In genomic region chr20:43971233-43971632, GRCh38 we compare ENCODE assay signal across 19 cellular contexts. TPM values are rescaled to one million over a fixed set of nuclear protein-coding genes. Genes with fewer than 3 reads are reported as not detected.
DNase-seq lines count a peak whose midpoint lies in the region; FAIRE-seq and TF ChIP-seq lines count a peak whose summit lies in the region.
"Had no signal": no experiment of that assay in that cellular context is flagged by ENCODE, and none has a peak within 500 bp of the region (broad histone marks: within the 10 kb centered on the region; RNA-seq: fewer than 3 reads in every experiment).

No MANE protein-coding gene starts in this region.

- H4K20me1 ChIP-seq in Karpas-422 (ENCODE audit: insufficient read depth, low read depth, low read length): no peaks in the 10 kb centered on the region
- H4K20me1 ChIP-seq in astrocyte (ENCODE audit: insufficient read depth, low read length): no peaks in the 10 kb centered on the region

- H3K27ac ChIP-seq in Karpas-422 (ENCODE audit: low read length) (peak overlapping the region; percentile 99), astrocyte (ENCODE audit: low read depth, low read length) (no peak overlapping the region)
- H3K27ac ChIP-seq: 22Rv1, C4-2B, GM23248 had no signal

- H3K36me3 Mint-ChIP-seq in astrocyte (ENCODE audit: low read depth, unreplicated experiment): no peaks in the 10 kb centered on the region
- no peaks in the 10 kb centered on the region for H3K36me3 Mint-ChIP-seq in activated T-cell treated with anti-CD3 and anti-CD28 coated beads, Interleukin-2, amount 50 U/mL, for 24 hours (ENCODE audit: low read depth)

- H2AFZ ChIP-seq in Karpas-422 (ENCODE audit: low read length): no peak overlapping the region
- H2AFZ ChIP-seq in astrocyte (ENCODE audit: low read depth, low read length): no peak overlapping the region
- H2AFZ ChIP-seq: GM23248 had no signal

- H3K4me3 ChIP-seq in Karpas-422 (ENCODE audit: low read length): no peak overlapping the region
- no peak overlapping the region for H3K4me3 ChIP-seq in astrocyte (ENCODE audit: insufficient read depth, low read depth, low read length)
- H3K4me3 ChIP-seq: A549, GM23248, HAP-1 had no signal

- H3K4me3 Mint-ChIP-seq in astrocyte (ENCODE audit: unreplicated experiment): no peak overlapping the region
- H3K4me3 Mint-ChIP-seq in activated T-cell treated with anti-CD3 and anti-CD28 coated beads, Interleukin-2, amount 50 U/mL, for 24 hours: no peak overlapping the region
- H3K4me3 Mint-ChIP-seq: CD4-positive, alpha-beta T cell had no signal

- H3K4me1 ChIP-seq in Karpas-422 (ENCODE audit: low read length) (peaks cover 99% of the 10 kb centered on the region), astrocyte (ENCODE audit: insufficient read depth, low read length) (peaks cover 8% of the 10 kb centered on the region)
- H3K4me1 ChIP-seq: Caco-2 had no signal

- H3K9ac ChIP-seq in Karpas-422 (ENCODE audit: low read length): no peak overlapping the region
- no peak overlapping the region for H3K9ac ChIP-seq in astrocyte (ENCODE audit: low read length)
- H3K9ac ChIP-seq: GM23248 had no signal

- H3K36me3 ChIP-seq in Karpas-422 (ENCODE audit: insufficient read depth, low read length) (peaks cover 74% of the 10 kb centered on the region), astrocyte (ENCODE audit: insufficient read depth, low read length) (no peaks in the 10 kb centered on the region)
- H3K36me3 ChIP-seq: HAP-1 had no signal

- peaks cover 96% of the 10 kb centered on the region for H3K79me2 ChIP-seq in Karpas-422 (ENCODE audit: low read length)
- H3K79me2 ChIP-seq in astrocyte (ENCODE audit: insufficient read depth, low read length): no peaks in the 10 kb centered on the region

- H3K9me3 Mint-ChIP-seq in astrocyte (ENCODE audit: unreplicated experiment): peaks cover 3% of the 10 kb centered on the region
- H3K9me3 Mint-ChIP-seq in activated T-cell treated with anti-CD3 and anti-CD28 coated beads, Interleukin-2, amount 50 U/mL, for 24 hours: no peaks in the 10 kb centered on the region

- H3K27me3 ChIP-seq in Karpas-422 (ENCODE audit: low read length) (no peaks in the 10 kb centered on the region), astrocyte (ENCODE audit: insufficient read depth, low read length) (no peaks in the 10 kb centered on the region)

- H3K9me3 ChIP-seq in Karpas-422 (ENCODE audit: low read length) (no peaks in the 10 kb centered on the region; the same call in 1 of the 2 replicates), astrocyte (ENCODE audit: insufficient read depth, low read depth, low read length) (no peaks in the 10 kb centered on the region)
- H3K9me3 ChIP-seq: Caco-2, HAP-1 had no signal

- FAIRE-seq in astrocyte (lab: Jason Lieb, UNC): no peak
- FAIRE-seq: A549, D721Med, G401.6, GM12891, GM19239 had no signal

- DNase-seq in NCI-H748 (lab: John Stamatoyannopoulos, UW; ENCODE audit: unreplicated experiment): peak; percentile 2
- DNase-seq in NCI-H748 treated with DMSO at 0.1 percent for 48 hours (lab: John Stamatoyannopoulos, UW): no peak
- no peak for DNase-seq in Karpas-422
- no peak for DNase-seq in astrocyte (ENCODE audit: low read depth)
- DNase-seq in activated T-cell treated with anti-CD3 and anti-CD28 coated beads, Interleukin-2, amount 50 U/mL, for 24 hours: no peak
- no peak for DNase-seq in NCI-H2196 treated with DMSO at 0.1 percent for 48 hours (lab: John Stamatoyannopoulos, UW; ENCODE audit: unreplicated experiment)
- no peak for DNase-seq in stimulated activated CD4-positive, alpha-beta T cell treated with anti-CD3 and anti-CD28 coated beads, Interleukin-4, amount 100 ng/mL, for 24 hours
- DNase-seq: AML-193, GM23248 had no signal

- H3K27me3 Mint-ChIP-seq in astrocyte (ENCODE audit: low read depth, unreplicated experiment): peaks cover 26% of the 10 kb centered on the region
- H3K27me3 Mint-ChIP-seq in activated T-cell treated with anti-CD3 and anti-CD28 coated beads, Interleukin-2, amount 50 U/mL, for 24 hours: peaks cover 6% of the 10 kb centered on the region
- H3K27me3 Mint-ChIP-seq: CD4-positive, alpha-beta T cell had no signal

- no peak for TF ChIP-seq CTCF in astrocyte (IDR thresholded peaks at IDR 0.05; ENCODE audit: insufficient read depth, low read depth, low read length)

- no peaks in the 10 kb centered on the region for H3K9me2 ChIP-seq in Karpas-422 (replicated peaks; ENCODE audit: insufficient read depth, low read length)

- H3K4me2 ChIP-seq in Karpas-422 (ENCODE audit: low read depth, low read length, poor library complexity, severe bottlenecking) (no peak overlapping the region), astrocyte (ENCODE audit: low read length) (no peak overlapping the region)
- H3K4me2 ChIP-seq: A549 had no signal

- H3K27ac Mint-ChIP-seq in astrocyte (ENCODE audit: unreplicated experiment): peak overlapping the region; percentile 69
- no peak overlapping the region for H3K27ac Mint-ChIP-seq in activated T-cell treated with anti-CD3 and anti-CD28 coated beads, Interleukin-2, amount 50 U/mL, for 24 hours
- H3K27ac Mint-ChIP-seq: CD4-positive, alpha-beta T cell had no signal

- peaks cover 5% of the 10 kb centered on the region for H3K4me1 Mint-ChIP-seq in astrocyte (ENCODE audit: low read depth, unreplicated experiment)
- peaks cover 23% of the 10 kb centered on the region for H3K4me1 Mint-ChIP-seq in activated T-cell treated with anti-CD3 and anti-CD28 coated beads, Interleukin-2, amount 50 U/mL, for 24 hours (ENCODE audit: low read depth)

RNA-seq across cellular contexts. Expression of gene TOX2, which starts 56.6 kb away (rescaled TPM):
- 42.9 and 54.1 TPM in 2 replicates for total RNA-seq in Karpas-422 (2014; rRNA removed; shearing (Covaris generic); ENCODE audit: low replicate concordance)
- total RNA-seq in astrocyte: 0.16 TPM in 1 of 2 replicates, not detected in the other
- total RNA-seq: Caco-2 had no signal

Comparison
In these comparisons a context has a peak if more than half of its experiments do, and no peak if none do; other contexts are left out.
1. RNA of gene TOX2, which starts 56.6 kb away (total RNA-seq): 42.9 to 54.1 TPM in Karpas-422; 0.16 TPM in astrocyte; every median in the first group is over 10 times any median in the second.